ENCODE assay signal across 17 cellular contexts in the genomic region with DNA sequence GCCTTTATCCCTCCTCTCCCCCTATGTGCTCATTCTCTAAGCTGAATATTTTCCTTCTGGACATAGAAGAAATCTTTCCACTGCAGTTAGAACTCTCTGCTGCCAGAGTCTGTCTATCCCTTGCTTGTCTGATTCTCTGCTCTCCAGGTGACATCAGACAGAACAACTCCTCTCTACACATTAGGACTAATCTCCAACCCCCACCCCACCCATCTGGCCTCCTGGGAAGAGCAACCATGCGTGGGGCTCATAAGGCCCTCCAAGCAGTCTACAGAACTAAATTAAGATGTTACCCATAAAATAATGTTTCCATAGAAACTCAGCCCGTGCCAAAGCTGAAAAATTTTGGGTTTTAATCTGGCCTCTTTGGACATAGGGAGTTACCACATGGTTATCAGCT.
DNase-seq lines count a peak whose midpoint lies in the region; TF ChIP-seq lines count a peak whose summit lies in the region.
"Had no signal": no experiment of that assay in that cellular context is flagged by ENCODE, and none has a peak within 500 bp of the region (broad histone marks: within the 10 kb centered on the region; RNA-seq: fewer than 3 reads in every experiment).

No MANE protein-coding gene starts in this region.

- peaks cover 17% of the 10 kb centered on the region for H3K4me1 Mint-ChIP-seq in glutamatergic neuron (ENCODE audit: low read depth, unreplicated experiment)
- H3K4me1 Mint-ChIP-seq in progenitor cell of endocrine pancreas (ENCODE audit: low read depth), result no peaks in the 10 kb centered on the region
- H3K4me1 Mint-ChIP-seq in HFFc6 (ENCODE audit: low read depth), result no peaks in the 10 kb centered on the region
- H3K4me1 Mint-ChIP-seq: IgD-negative memory B cell had no signal

- H3K9me3 Mint-ChIP-seq in glutamatergic neuron (ENCODE audit: unreplicated experiment) (no peaks in the 10 kb centered on the region), progenitor cell of endocrine pancreas (ENCODE audit: low read depth) (no peaks in the 10 kb centered on the region), HFFc6 (peaks cover 24% of the 10 kb centered on the region)
- H3K9me3 Mint-ChIP-seq: CD4-positive, alpha-beta T cell; GM23338; IgD-negative memory B cell had no signal

- no peaks in the 10 kb centered on the region for H3K27me3 Mint-ChIP-seq in glutamatergic neuron (ENCODE audit: unreplicated experiment)
- peaks cover 18% of the 10 kb centered on the region for H3K27me3 Mint-ChIP-seq in progenitor cell of endocrine pancreas
- no peaks in the 10 kb centered on the region for H3K27me3 Mint-ChIP-seq in HFFc6 (ENCODE audit: insufficient read depth)
- H3K27me3 Mint-ChIP-seq: IgD-negative memory B cell had no signal

- no peaks in the 10 kb centered on the region for H3K27me3 ChIP-seq in BE2C

- peaks cover 53% of the 10 kb centered on the region for H3K4me1 ChIP-seq in BE2C

- TF ChIP-seq CTCF in BE2C (IDR thresholded peaks at IDR 0.05; ENCODE audit: low read depth, low read length) (no peak), glutamatergic neuron (IDR thresholded peaks at IDR 0.05; ENCODE audit: partially characterized antibody, unreplicated experiment) (no peak), progenitor cell of endocrine pancreas (IDR thresholded peaks at IDR 0.05; ENCODE audit: unreplicated experiment) (no peak), HFFc6 (IDR thresholded peaks at IDR 0.05) (no peak)

- peak overlapping the region; percentile 27 for H3K4me3 Mint-ChIP-seq in glutamatergic neuron (ENCODE audit: unreplicated experiment)
- no peak overlapping the region for H3K4me3 Mint-ChIP-seq in progenitor cell of endocrine pancreas (ENCODE audit: low read depth)
- no peak overlapping the region for H3K4me3 Mint-ChIP-seq in HFFc6
- H3K4me3 Mint-ChIP-seq: CD4-positive, alpha-beta T cell; GM23338; H9; IgD-negative memory B cell had no signal

- peak overlapping the region; percentile 52 for H3K27ac Mint-ChIP-seq in glutamatergic neuron (ENCODE audit: unreplicated experiment)
- no peak overlapping the region for H3K27ac Mint-ChIP-seq in progenitor cell of endocrine pancreas
- H3K27ac Mint-ChIP-seq in HFFc6, result no peak overlapping the region
- H3K27ac Mint-ChIP-seq: CD4-positive, alpha-beta T cell; GM23338; IgD-negative memory B cell had no signal

- no peaks in the 10 kb centered on the region for H3K9me3 ChIP-seq in BE2C

- no peak overlapping the region for H3K4me3 ChIP-seq in BE2C (ENCODE audit: low read depth, low read length)
- H3K4me3 ChIP-seq: GM23338 had no signal

- peak; percentile 44 for DNase-seq in BE2C
- peak; percentile 43 for DNase-seq in NCI-H2171 (lab: John Stamatoyannopoulos, UW)
- DNase-seq in NCI-H524 treated with DMSO at 0.1 percent for 48 hours (lab: John Stamatoyannopoulos, UW), result peak; percentile 96
- no peak for DNase-seq in glutamatergic neuron
- DNase-seq in progenitor cell of endocrine pancreas (ENCODE audit: low spot score, unreplicated experiment), result no peak
- DNase-seq in cerebellar nuclear complex (lab: John Stamatoyannopoulos, UW), result no peak
- DNase-seq in HFFc6, result no peak
- DNase-seq: ACHN; C1 segment of cervical spinal cord; Calu3; CD4-positive, alpha-beta T cell; DMS153; DMS79 treated with DMSO at 0.1 percent for 48 hours; EL; H9 had no signal

- no peaks in the 10 kb centered on the region for H3K36me3 Mint-ChIP-seq in glutamatergic neuron (ENCODE audit: unreplicated experiment)
- H3K36me3 Mint-ChIP-seq in progenitor cell of endocrine pancreas (ENCODE audit: insufficient read depth), result no peaks in the 10 kb centered on the region
- no peaks in the 10 kb centered on the region; the same call in 1 of the 2 replicates for H3K36me3 Mint-ChIP-seq in HFFc6 (ENCODE audit: low read depth)
- H3K36me3 Mint-ChIP-seq: IgD-negative memory B cell had no signal

- no peaks in the 10 kb centered on the region for H3K36me3 ChIP-seq in BE2C

Comparison
In these comparisons a context has a peak if more than half of its experiments do, and no peak if none do; other contexts are left out.
1. DNase-seq: peak in BE2C (single experiment), NCI-H2171 (single experiment) and NCI-H524 treated with DMSO at 0.1 percent for 48 hours (single experiment); none in glutamatergic neuron (single experiment), progenitor cell of endocrine pancreas (single experiment), cerebellar nuclear complex (0 of 2) and HFFc6 (single experiment).